Comparison of ENCODE assay signal across 9 cellular contexts in the genomic region with DNA sequence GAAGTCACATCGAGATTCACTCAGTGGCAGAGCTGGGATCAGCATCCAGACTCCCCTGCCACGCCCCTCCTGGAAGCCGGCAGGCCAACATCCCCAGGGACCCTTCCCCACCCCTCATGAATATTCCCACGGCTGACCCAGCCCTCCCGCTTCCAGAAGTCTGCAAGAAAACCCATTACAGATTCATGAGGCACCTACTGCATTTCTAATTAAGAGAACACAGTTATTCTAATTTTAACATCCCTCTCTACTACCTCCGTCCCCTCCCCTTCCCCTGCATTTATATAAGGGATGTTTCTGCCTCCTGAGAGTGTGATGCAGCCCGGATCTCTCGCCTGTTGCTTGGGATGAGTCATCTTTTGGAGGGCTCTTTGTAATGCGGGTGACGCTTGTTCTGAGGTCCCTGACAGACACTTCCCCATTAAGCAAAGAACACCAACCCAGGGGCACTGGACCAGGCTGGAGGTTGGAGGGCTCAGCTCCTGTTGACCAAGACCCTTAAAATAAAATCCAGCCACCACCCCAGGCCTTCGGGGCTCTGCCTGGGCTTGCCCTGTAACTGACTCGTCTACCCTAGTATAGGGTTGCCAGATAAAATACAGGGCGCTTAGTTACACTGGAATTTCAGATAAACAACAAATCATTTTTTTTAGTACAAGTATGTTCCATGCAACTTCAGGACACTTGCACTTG.
DNase-seq lines count a peak whose midpoint lies in the region; ATAC-seq and TF ChIP-seq lines count a peak whose summit lies in the region.
"Had no signal": no experiment of that assay in that cellular context is flagged by ENCODE, and none has a peak within 500 bp of the region (broad histone marks: within the 10 kb centered on the region; RNA-seq: fewer than 3 reads in every experiment).

No MANE protein-coding gene starts in this region.

- TF ChIP-seq POLR2A in spleen (IDR thresholded peaks at IDR 0.05), result no peak

- H3K4me1 ChIP-seq in spleen (peaks cover 0 to 6% (median 0%) of the 10 kb centered on the region in 6 donors), OCI-LY7 (ENCODE audit: insufficient read depth, low read length, poor library complexity, severe bottlenecking) (peaks cover 28% of the 10 kb centered on the region)
- H3K4me1 ChIP-seq: adrenal gland had no signal

- peak; percentile 89 to 91 for DNase-seq in AML-193 (lab: John Stamatoyannopoulos, UW)
- DNase-seq in NOMO-1 (lab: John Stamatoyannopoulos, UW; ENCODE audit: unreplicated experiment in 2 of 2), result peak; percentile 75 to 88
- peak; percentile 54 for DNase-seq in spleen
- no peak for DNase-seq in OCI-LY7 (ENCODE audit: low spot score)

- no peaks in the 10 kb centered on the region for H3K9me2 ChIP-seq in OCI-LY7 (ENCODE audit: insufficient read depth, low read length)

- H3K79me2 ChIP-seq in OCI-LY7 (ENCODE audit: insufficient read depth, low read depth, low read length), result no peaks in the 10 kb centered on the region

- no peak overlapping the region for H3K4me2 ChIP-seq in OCI-LY7 (ENCODE audit: low read length)

- H3K9me3 ChIP-seq in spleen, result no peaks in the 10 kb centered on the region
- no peaks in the 10 kb centered on the region for H3K9me3 ChIP-seq in OCI-LY7 (ENCODE audit: low read length)
- H3K9me3 ChIP-seq: adrenal gland had no signal

- no TSS peak for BruUV-seq in OCI-LY7 (replicated peaks; lab: Mats Ljungman, UMichigan)

- ATAC-seq in GM21619 (IDR thresholded peaks at IDR 0.05; ENCODE audit: unreplicated experiment) (peak; percentile 65), esophagus mucosa (peak; percentile 61), GM19023 (IDR thresholded peaks at IDR 0.05; ENCODE audit: unreplicated experiment) (no peak), HG03045 (IDR thresholded peaks at IDR 0.05; ENCODE audit: unreplicated experiment) (no peak)

- CTCF ChIA-PET in OCI-LY7 (lab: Charles Lee; ENCODE audit: unreplicated experiment), result no interaction called here

- 39 to 47% (median 43%) methylated on average over 13 of the region's 13 CpGs for WGBS in spleen, 5 donors

- no peaks in the 10 kb centered on the region for H4K20me1 ChIP-seq in OCI-LY7 (ENCODE audit: insufficient read depth, low read length)

- H3K4me3 ChIP-seq in spleen, result no peak overlapping the region
- H3K4me3 ChIP-seq in OCI-LY7 (ENCODE audit: low read depth, low read length, poor library complexity, severe bottlenecking), result no peak overlapping the region
- H3K4me3 ChIP-seq: adrenal gland had no signal

- H3K27ac ChIP-seq in spleen (no peak overlapping the region), OCI-LY7 (ENCODE audit: low read depth, low read length, poor library complexity, severe bottlenecking) (no peak overlapping the region)
- H3K27ac ChIP-seq: adrenal gland had no signal

- no peaks in the 10 kb centered on the region for H3K36me3 ChIP-seq in spleen
- no peaks in the 10 kb centered on the region for H3K36me3 ChIP-seq in OCI-LY7 (ENCODE audit: insufficient read depth, low read length)
- H3K36me3 ChIP-seq: adrenal gland had no signal

- H3K27me3 ChIP-seq in spleen (replicated peaks in 1 of 7), result peaks cover 0 to 35% (median 0%) of the 10 kb centered on the region in 7 donors
- H3K27me3 ChIP-seq: adrenal gland had no signal

- TF ChIP-seq CTCF in spleen (IDR thresholded peaks at IDR 0.05 in 8 of 11, conservative IDR thresholded peaks at IDR 0.05 in 3 of 11), result no peak
- TF ChIP-seq CTCF in OCI-LY7 (conservative IDR thresholded peaks at IDR 0.05; ENCODE audit: low read length), result no peak

- POLR2A ChIA-PET in OCI-LY7 (lab: Charles Lee), result no interaction called here

- intact Hi-C loops in spleen (cut with DNase I; ENCODE audit: low total_unique reads), result no loop called here
- intact Hi-C loops in OCI-LY7 (cut with micrococcal nuclease; ENCODE audit: unreplicated experiment), result loop anchor here (5.0 kb wide), 2 partner anchors 209 to 624 kb away; no protein-coding TSS in a partner anchor

- H2AFZ ChIP-seq in OCI-LY7 (ENCODE audit: low read length), result no peak overlapping the region

Comparison
In these comparisons a context has a peak if more than half of its experiments do, and no peak if none do; other contexts are left out.
1. ATAC-seq: peak in GM21619 (single experiment) and esophagus mucosa (single experiment); none in GM19023 (single experiment) and HG03045 (single experiment).